Comparison of ENCODE assay signal across 16 cellular contexts in the genomic region with DNA sequence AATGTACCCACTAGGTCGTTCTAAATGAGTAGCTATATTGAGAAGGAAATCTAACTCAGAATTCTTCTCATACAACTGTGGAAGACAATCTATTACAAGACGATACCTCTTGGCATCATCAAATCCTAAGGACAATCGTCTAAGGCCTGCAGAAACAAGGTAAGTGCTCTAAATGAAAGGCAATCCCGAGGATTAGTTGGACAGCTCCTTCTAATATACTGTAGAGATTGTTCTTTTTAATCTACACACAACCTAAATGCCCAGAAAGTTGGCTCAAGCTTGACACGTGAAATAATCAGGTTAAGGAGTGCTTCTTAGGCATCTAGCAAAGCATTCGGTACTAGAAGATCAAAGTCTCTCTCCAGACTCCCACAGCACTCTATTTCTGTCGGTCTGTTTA. TPM values are rescaled to one million over a fixed set of nuclear protein-coding genes. Genes with fewer than 3 reads are reported as not detected.
DNase-seq lines count a peak whose midpoint lies in the region; ATAC-seq and TF ChIP-seq lines count a peak whose summit lies in the region.
"Had no signal": no experiment of that assay in that cellular context is flagged by ENCODE, and none has a peak within 500 bp of the region (broad histone marks: within the 10 kb centered on the region; RNA-seq: fewer than 3 reads in every experiment).

No MANE protein-coding gene starts in this region.

- H3K9ac ChIP-seq in SK-N-SH (no peak overlapping the region), neural progenitor cell (no peak overlapping the region)
- H3K9ac ChIP-seq: GM23248 had no signal

- TF ChIP-seq EP300 in SK-N-SH (IDR thresholded peaks at IDR 0.05; ENCODE audit: borderline replicate concordance in 1 of 2, low read depth in 1 of 2, low read length in 1 of 2) = no peak

- H3K4me1 Mint-ChIP-seq in neural progenitor cell = peaks cover 15% of the 10 kb centered on the region
- H3K4me1 Mint-ChIP-seq in effector memory CD8-positive, alpha-beta T cell (ENCODE audit: low read depth in 2 of 2) = peaks cover 22 to 42% of the 10 kb centered on the region in 2 donors

- H3K4me2 ChIP-seq in SK-N-SH (no peak overlapping the region), neural progenitor cell (peak overlapping the region; percentile 8)
- H3K4me2 ChIP-seq: A549 had no signal

- H3K4me1 ChIP-seq in SK-N-SH (ENCODE audit: control insufficient read depth in 1 of 2, insufficient read depth in 2 of 2, low read depth in 1 of 2, low read length in 1 of 2) (peaks cover 27 to 43% of the 10 kb centered on the region in 2 experiments; a peak in 3 of 4 replicates), RWPE2 (ENCODE audit: insufficient read depth, poor library complexity, severe bottlenecking) (peaks cover 55% of the 10 kb centered on the region), neural progenitor cell (peaks cover 23% of the 10 kb centered on the region)

- POLR2A ChIA-PET in SK-N-SH (lab: Yijun Ruan, JAX) = no interaction called here

- no peak for TF ChIP-seq RAD21 in SK-N-SH (IDR thresholded peaks at IDR 0.05; ENCODE audit: low read length)

- H3K27ac ChIP-seq in SK-N-SH (ENCODE audit: low read depth in 2 of 2, low read length in 1 of 2) (no peak overlapping the region), RWPE2 (ENCODE audit: poor library complexity, severe bottlenecking) (peak overlapping the region; percentile 87), neural progenitor cell (no peak overlapping the region)
- H3K27ac ChIP-seq: A549, GM23248 had no signal

- H3K27me3 ChIP-seq in SK-N-SH (ENCODE audit: insufficient read depth) = no peaks in the 10 kb centered on the region
- H3K27me3 ChIP-seq in RWPE2 (ENCODE audit: insufficient read depth, poor library complexity, severe bottlenecking) = no peaks in the 10 kb centered on the region
- no peaks in the 10 kb centered on the region for H3K27me3 ChIP-seq in neural progenitor cell

- H3K27ac Mint-ChIP-seq in neural progenitor cell = no peak overlapping the region
- H3K27ac Mint-ChIP-seq in effector memory CD8-positive, alpha-beta T cell = no peak overlapping the region
- H3K27ac Mint-ChIP-seq: CD4-positive, alpha-beta memory T cell had no signal

- TF ChIP-seq CTCF in SK-N-SH (IDR thresholded peaks at IDR 0.05) (no peak), RWPE2 (IDR thresholded peaks at IDR 0.05; ENCODE audit: poor library complexity, severe bottlenecking) (no peak), neural progenitor cell (IDR thresholded peaks at IDR 0.05) (no peak)

- H3K4me3 ChIP-seq in SK-N-SH (ENCODE audit: low read depth in 2 of 2, low read length in 1 of 2) (no peak overlapping the region), RWPE2 (ENCODE audit: severe bottlenecking) (no peak overlapping the region), neural progenitor cell (no peak overlapping the region)
- H3K4me3 ChIP-seq: A549, GM23248, HAP-1 had no signal

- peaks cover 2% of the 10 kb centered on the region for H3K27me3 Mint-ChIP-seq in neural progenitor cell (ENCODE audit: insufficient read depth, low read depth)
- no peaks in the 10 kb centered on the region for H3K27me3 Mint-ChIP-seq in effector memory CD8-positive, alpha-beta T cell
- H3K27me3 Mint-ChIP-seq: CD4-positive, alpha-beta memory T cell had no signal

- no peaks in the 10 kb centered on the region for H3K36me3 Mint-ChIP-seq in neural progenitor cell
- peaks cover 3% of the 10 kb centered on the region for H3K36me3 Mint-ChIP-seq in effector memory CD8-positive, alpha-beta T cell (ENCODE audit: insufficient read depth)

- H3K9me3 Mint-ChIP-seq in neural progenitor cell = no peaks in the 10 kb centered on the region
- no peaks in the 10 kb centered on the region for H3K9me3 Mint-ChIP-seq in effector memory CD8-positive, alpha-beta T cell
- H3K9me3 Mint-ChIP-seq: CD4-positive, alpha-beta memory T cell had no signal

- no peak for DNase-seq in SK-N-SH
- no peak for DNase-seq in RWPE2 (ENCODE audit: low spot score)
- no peak for DNase-seq in neural progenitor cell (ENCODE audit: low spot score)
- no peak for DNase-seq in effector CD8-positive, alpha-beta T cell (lab: John Stamatoyannopoulos, UW)
- DNase-seq in effector memory CD8-positive, alpha-beta T cell = no peak
- DNase-seq: 8988T; C1 segment of cervical spinal cord; Calu3; CD4-positive, alpha-beta memory T cell; COR-L47; DMS53; GF-D8; GM23248 had no signal

- H3K36me3 ChIP-seq in SK-N-SH (replicated peaks in 1 of 2; ENCODE audit: control insufficient read depth in 1 of 2, insufficient read depth in 2 of 2, low read length in 1 of 2) (no peaks in the 10 kb centered on the region), RWPE2 (ENCODE audit: low read depth) (no peaks in the 10 kb centered on the region), neural progenitor cell (no peaks in the 10 kb centered on the region)
- H3K36me3 ChIP-seq: HAP-1 had no signal

- CTCF ChIA-PET in SK-N-SH (lab: Yijun Ruan, JAX) = interaction anchor here (0.8 to 1.7 kb wide), 4 partner anchors 12 to 262 kb away, joined by 3 to 6 read pairs (median 4); no protein-coding TSS in a partner anchor

- no peaks in the 10 kb centered on the region for H3K9me3 ChIP-seq in SK-N-SH
- no peaks in the 10 kb centered on the region for H3K9me3 ChIP-seq in RWPE2 (ENCODE audit: severe bottlenecking)
- no peaks in the 10 kb centered on the region for H3K9me3 ChIP-seq in neural progenitor cell (ENCODE audit: low read depth)
- H3K9me3 ChIP-seq: A549, HAP-1 had no signal

- H3F3A ChIP-seq in SK-N-SH (replicated peaks; ENCODE audit: insufficient read depth) = no peaks in the 10 kb centered on the region
- H3F3A ChIP-seq in neural progenitor cell (ENCODE audit: low read depth) = no peaks in the 10 kb centered on the region

- 85% methylated on average over 7 of the region's 7 CpGs for WGBS in SK-N-SH (ENCODE audit: low lambda C conversion rate)

- no peaks in the 10 kb centered on the region for H3K9me2 ChIP-seq in SK-N-SH

- H3K4me3 Mint-ChIP-seq in neural progenitor cell = no peak overlapping the region
- no peak overlapping the region for H3K4me3 Mint-ChIP-seq in effector memory CD8-positive, alpha-beta T cell
- H3K4me3 Mint-ChIP-seq: CD4-positive, alpha-beta memory T cell had no signal

- no peak overlapping the region for H2AFZ ChIP-seq in SK-N-SH (ENCODE audit: low read depth)
- H2AFZ ChIP-seq in neural progenitor cell (replicated peaks) = no peak overlapping the region
- H2AFZ ChIP-seq: GM23248 had no signal

- ATAC-seq in SK-N-SH treated with all-trans-retinoic acid at 6 μM for 48 hours (no peak), RWPE2 (ENCODE audit: low read depth) (no peak)
- no peak for ATAC-seq in effector memory CD8-positive, alpha-beta T cell (replicated peaks)
- ATAC-seq: A549 had no signal

- H4K20me1 ChIP-seq in SK-N-SH (ENCODE audit: insufficient read depth) (peaks cover 33% of the 10 kb centered on the region), neural progenitor cell (ENCODE audit: low read depth) (peaks cover 58% of the 10 kb centered on the region)

- H3K79me2 ChIP-seq in SK-N-SH (ENCODE audit: insufficient read depth) (peaks cover 60% of the 10 kb centered on the region; the same call in 1 of the 2 replicates), neural progenitor cell (ENCODE audit: low read depth) (peaks cover 20% of the 10 kb centered on the region)

TF ChIP-seq in SK-N-SH, 30 proteins besides CTCF, POLR2A, EP300 and RAD21 (continues in another document):
- TF ChIP-seq FOXM1 (IDR thresholded peaks at IDR 0.05; ENCODE audit: low read depth) (no peak), EZH2phosphoT487 (IDR thresholded peaks at IDR 0.05; ENCODE audit: borderline replicate concordance, low read depth) (no peak)
- TF ChIP-seq, protein P1, sequence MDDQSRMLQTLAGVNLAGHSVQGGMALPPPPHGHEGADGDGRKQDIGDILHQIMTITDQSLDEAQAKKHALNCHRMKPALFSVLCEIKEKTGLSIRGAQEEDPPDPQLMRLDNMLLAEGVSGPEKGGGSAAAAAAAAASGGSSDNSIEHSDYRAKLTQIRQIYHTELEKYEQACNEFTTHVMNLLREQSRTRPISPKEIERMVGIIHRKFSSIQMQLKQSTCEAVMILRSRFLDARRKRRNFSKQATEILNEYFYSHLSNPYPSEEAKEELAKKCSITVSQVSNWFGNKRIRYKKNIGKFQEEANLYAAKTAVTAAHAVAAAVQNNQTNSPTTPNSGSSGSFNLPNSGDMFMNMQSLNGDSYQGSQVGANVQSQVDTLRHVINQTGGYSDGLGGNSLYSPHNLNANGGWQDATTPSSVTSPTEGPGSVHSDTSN (IDR thresholded peaks at IDR 0.05) = no peak

TF ChIP-seq in SK-N-SH treated with all-trans-retinoic acid at 6 μM for 48 hours, 23 proteins besides CTCF, POLR2A, EP300 and RAD21 (continues in another document):
- TF ChIP-seq ISL1 (CRISPR knock-in tag; IDR thresholded peaks at IDR 0.05) (no peak), ZC3H10 (CRISPR knock-in tag; IDR thresholded peaks at IDR 0.05) (no peak), GLIS3 (CRISPR knock-in tag; IDR thresholded peaks at IDR 0.05) (no peak), ZFP3 (CRISPR knock-in tag; IDR thresholded peaks at IDR 0.05) (no peak), OSR1 (CRISPR knock-in tag; IDR thresholded peaks at IDR 0.05) (no peak), PPARA (CRISPR knock-in tag; IDR thresholded peaks at IDR 0.05; ENCODE audit: borderline replicate concordance) (no peak), ZFP30 (CRISPR knock-in tag; IDR thresholded peaks at IDR 0.05) (no peak)
- TF ChIP-seq, protein P2, sequence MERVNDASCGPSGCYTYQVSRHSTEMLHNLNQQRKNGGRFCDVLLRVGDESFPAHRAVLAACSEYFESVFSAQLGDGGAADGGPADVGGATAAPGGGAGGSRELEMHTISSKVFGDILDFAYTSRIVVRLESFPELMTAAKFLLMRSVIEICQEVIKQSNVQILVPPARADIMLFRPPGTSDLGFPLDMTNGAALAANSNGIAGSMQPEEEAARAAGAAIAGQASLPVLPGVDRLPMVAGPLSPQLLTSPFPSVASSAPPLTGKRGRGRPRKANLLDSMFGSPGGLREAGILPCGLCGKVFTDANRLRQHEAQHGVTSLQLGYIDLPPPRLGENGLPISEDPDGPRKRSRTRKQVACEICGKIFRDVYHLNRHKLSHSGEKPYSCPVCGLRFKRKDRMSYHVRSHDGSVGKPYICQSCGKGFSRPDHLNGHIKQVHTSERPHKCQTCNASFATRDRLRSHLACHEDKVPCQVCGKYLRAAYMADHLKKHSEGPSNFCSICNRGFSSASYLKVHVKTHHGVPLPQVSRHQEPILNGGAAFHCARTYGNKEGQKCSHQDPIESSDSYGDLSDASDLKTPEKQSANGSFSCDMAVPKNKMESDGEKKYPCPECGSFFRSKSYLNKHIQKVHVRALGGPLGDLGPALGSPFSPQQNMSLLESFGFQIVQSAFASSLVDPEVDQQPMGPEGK (CRISPR knock-in tag; IDR thresholded peaks at IDR 0.05; ENCODE audit: borderline replicate concordance) = no peak

RNA-seq across cellular contexts. Expression of a gene that starts 55.1 kb away (rescaled TPM):
- polyA plus RNA-seq in SK-N-SH (2012; rRNA removed) = 35.0 and 38.2 TPM in 2 replicates
- polyA plus RNA-seq in SK-N-SH (2012; cell fraction: cytosol; rRNA removed) = 27.6 and 33.7 TPM in 2 replicates
- polyA plus RNA-seq in SK-N-SH (2012; cell fraction: nucleus; rRNA removed) = 26.2 and 26.9 TPM in 2 replicates
- 15.1 and 25.1 TPM in 2 replicates for total RNA-seq in neural progenitor cell (ENCODE audit: low replicate concordance)
